24 cellular contexts compared by ENCODE assay signal in genomic region chr1:44828003-44828651, GRCh38. TPM values are rescaled to one million over a fixed set of nuclear protein-coding genes. Genes with fewer than 3 reads are reported as not detected.
"Had no signal": no experiment of that assay in that cellular context is flagged by ENCODE, and none has a peak within 500 bp of the region (broad histone marks: within the 10 kb centered on the region; RNA-seq: fewer than 3 reads in every experiment).

No MANE protein-coding gene starts in this region.

- H3K27me3 Mint-ChIP-seq: activated CD4-positive, alpha-beta memory T cell treated with anti-CD3 and anti-CD28 coated beads, Interleukin-2, amount 10 ng/mL, durations not matched to agents 7 days and 5 days; activated CD4-positive, alpha-beta T cell treated with anti-CD3 and anti-CD28 coated beads, Interleukin-2, amount 10 ng/mL, durations not matched to agents 24 days and 14 days; activated naive CD8-positive, alpha-beta T cell had no signal

- ATAC-seq: activated CD4-positive, CD25-positive, alpha-beta regulatory T cell treated with anti-CD3 and anti-CD28 coated beads, Interleukin-2, amount 50 U/mL, for 24 hours; esophagus mucosa; left ventricle myocardium superior; stimulated activated naive CD8-positive, alpha-beta T cell treated with anti-CD3 and anti-CD28 coated beads, Interleukin-15, Interleukin-2, amounts not matched to agents 100 U/mL and 50 U/mL, for 24 hours had no signal

- H3K27ac Mint-ChIP-seq: activated CD4-positive, alpha-beta memory T cell treated with anti-CD3 and anti-CD28 coated beads, Interleukin-2, amount 10 ng/mL, durations not matched to agents 7 days and 5 days; activated CD4-positive, alpha-beta T cell treated with anti-CD3 and anti-CD28 coated beads, Interleukin-2, amount 10 ng/mL, durations not matched to agents 24 days and 14 days; activated naive CD8-positive, alpha-beta T cell; nephron had no signal

- H3K4me3 Mint-ChIP-seq: activated CD4-positive, alpha-beta memory T cell treated with anti-CD3 and anti-CD28 coated beads, Interleukin-2, amount 10 ng/mL, durations not matched to agents 7 days and 5 days; activated CD4-positive, alpha-beta T cell treated with anti-CD3 and anti-CD28 coated beads, Interleukin-2, amount 10 ng/mL, durations not matched to agents 24 days and 14 days; activated naive CD8-positive, alpha-beta T cell; nephron had no signal

- H3K4me1 ChIP-seq: sigmoid colon had no signal

- H3K27me3 ChIP-seq: sigmoid colon, thyroid gland had no signal

- H3K27ac ChIP-seq: sigmoid colon, thyroid gland had no signal

- H3K4me1 Mint-ChIP-seq: activated CD4-positive, alpha-beta memory T cell treated with anti-CD3 and anti-CD28 coated beads, Interleukin-2, amount 10 ng/mL, durations not matched to agents 7 days and 5 days had no signal

- DNase-seq: activated CD4-positive, alpha-beta memory T cell treated with anti-CD3 and anti-CD28 coated beads, Interleukin-2, amount 10 ng/mL, durations not matched to agents 7 days and 5 days; activated CD4-positive, alpha-beta T cell treated with anti-CD3 and anti-CD28 coated beads, Interleukin-2, amount 10 ng/mL, durations not matched to agents 24 days and 14 days; amniotic stem cell; cerebellar nuclear complex; dermis blood vessel endothelial cell; effector CD8-positive, alpha-beta T cell; hippocampal formation; left ventricle myocardium superior; nucleus accumbens; retina; sigmoid colon; stimulated activated CD4-positive, alpha-beta T cell treated with anti-CD3 and anti-CD28 coated beads, Interleukin-4, amount 100 ng/mL, for 1 hour; stimulated activated naive CD8-positive, alpha-beta T cell treated with anti-CD3 and anti-CD28 coated beads, Interleukin-15, Interleukin-2, amounts not matched to agents 100 U/mL and 50 U/mL, for 24 hours; SW 1271; thyroid gland had no signal

- H3K36me3 ChIP-seq: thyroid gland had no signal

- H3K4me3 ChIP-seq: sigmoid colon, thyroid gland had no signal

- H3K9me3 ChIP-seq: sigmoid colon, thyroid gland had no signal

- H3K36me3 Mint-ChIP-seq: activated naive CD8-positive, alpha-beta T cell had no signal

- H3K9me3 Mint-ChIP-seq: activated CD4-positive, alpha-beta memory T cell treated with anti-CD3 and anti-CD28 coated beads, Interleukin-2, amount 10 ng/mL, durations not matched to agents 7 days and 5 days; activated CD4-positive, alpha-beta T cell treated with anti-CD3 and anti-CD28 coated beads, Interleukin-2, amount 10 ng/mL, durations not matched to agents 24 days and 14 days; nephron had no signal

RNA-seq across cellular contexts. Expression of gene PTCH2, which starts 14.9 kb away (rescaled TPM):
- total RNA-seq: bronchial epithelial cell had no signal

RNA-seq across cellular contexts. Expression of gene DYNLT4, which starts 21.0 kb away (rescaled TPM):
- total RNA-seq: activated CD4-positive, alpha-beta T cell treated with anti-CD3 and anti-CD28 coated beads, Interleukin-2, amount 10 ng/mL, durations not matched to agents 24 days and 14 days; bronchial epithelial cell; dermis blood vessel endothelial cell; esophagus mucosa; frontal cortex; myocyte; urinary bladder had no signal

RNA-seq across cellular contexts. Expression of gene BEST4, which starts 40.2 kb away (rescaled TPM):
- total RNA-seq: bronchial epithelial cell, dermis blood vessel endothelial cell, endothelial cell of umbilical vein, esophagus mucosa, urinary bladder had no signal
